ENCODE assay signal across 28 cellular contexts in genomic region chr17:319266-319665, GRCh38. TPM values are rescaled to one million over a fixed set of nuclear protein-coding genes. Genes with fewer than 3 reads are reported as not detected.
DNase-seq lines count a peak whose midpoint lies in the region; ATAC-seq and TF ChIP-seq lines count a peak whose summit lies in the region.
"Had no signal": no experiment of that assay in that cellular context is flagged by ENCODE, and none has a peak within 500 bp of the region (broad histone marks: within the 10 kb centered on the region; RNA-seq: fewer than 3 reads in every experiment).

No MANE protein-coding gene starts in this region.

- peaks cover 4% of the 10 kb centered on the region for H3K36me3 Mint-ChIP-seq in chondrocyte (ENCODE audit: low read depth)

- H3K9me3 Mint-ChIP-seq in chondrocyte (ENCODE audit: low read depth) = peaks cover 4% of the 10 kb centered on the region

- intact Hi-C loops in left lung (cut with DNase I) = no loop called here
- intact Hi-C loops in mucosa of descending colon (cut with DNase I, micrococcal nuclease) = no loop called here
- intact Hi-C loops in spleen (cut with DNase I; ENCODE audit: low total_unique reads) = no loop called here

- H3K36me3 ChIP-seq in left lung (peaks cover 0 to 24% of the 10 kb centered on the region in 2 donors), mucosa of descending colon (ENCODE audit: low read depth) (no peaks in the 10 kb centered on the region), spleen (peaks cover 0 to 38% (median 7%) of the 10 kb centered on the region in 6 donors), WERI-Rb-1 (peaks cover 13% of the 10 kb centered on the region)
- H3K36me3 ChIP-seq: HAP-1 had no signal

- H3K4me1 ChIP-seq in left lung (no peaks in the 10 kb centered on the region), mucosa of descending colon (ENCODE audit: low read depth) (no peaks in the 10 kb centered on the region), spleen (no peaks in the 10 kb centered on the region)
- H3K4me1 ChIP-seq: A549, HAP-1 had no signal

- peaks cover 13% of the 10 kb centered on the region for H3K27me3 Mint-ChIP-seq in chondrocyte (ENCODE audit: low read depth)
- H3K27me3 Mint-ChIP-seq: CD4-positive, alpha-beta memory T cell had no signal

- H3K27me3 ChIP-seq in left lung (no peaks in the 10 kb centered on the region), spleen (replicated peaks in 1 of 7) (no peaks in the 10 kb centered on the region), WERI-Rb-1 (ENCODE audit: insufficient read depth, low read depth, severe bottlenecking) (no peaks in the 10 kb centered on the region)

- no peak for ATAC-seq in left lung
- ATAC-seq in mucosa of descending colon = no peak
- ATAC-seq: A549, GM23338, PC-3 had no signal

- H3K9me3 ChIP-seq in left lung = no peaks in the 10 kb centered on the region
- H3K9me3 ChIP-seq in mucosa of descending colon = no peaks in the 10 kb centered on the region
- no peaks in the 10 kb centered on the region for H3K9me3 ChIP-seq in spleen
- H3K9me3 ChIP-seq in WERI-Rb-1 (ENCODE audit: severe bottlenecking) = no peaks in the 10 kb centered on the region
- H3K9me3 ChIP-seq: HAP-1 had no signal

- H3K27ac ChIP-seq in left lung = no peak overlapping the region
- H3K27ac ChIP-seq in spleen = no peak overlapping the region
- H3K27ac ChIP-seq in WERI-Rb-1 = no peak overlapping the region
- H3K27ac ChIP-seq: A549, SK-N-MC had no signal

- no peak overlapping the region for H3K4me3 ChIP-seq in left lung
- no peak overlapping the region for H3K4me3 ChIP-seq in mucosa of descending colon
- no peak overlapping the region for H3K4me3 ChIP-seq in spleen
- no peak overlapping the region for H3K4me3 ChIP-seq in WERI-Rb-1 (ENCODE audit: low read depth, low read length)
- H3K4me3 ChIP-seq: A549, GM23338, HAP-1, SK-N-MC had no signal

- WGBS in spleen, 5 donors = 95 to 96% (median 95%) methylated on average over 12 of the region's 12 CpGs

- no peak for TF ChIP-seq POLR2A in spleen (IDR thresholded peaks at IDR 0.05)

- no peak for TF ChIP-seq CTCF in chondrocyte (IDR thresholded peaks at IDR 0.05)
- TF ChIP-seq CTCF in left lung (IDR thresholded peaks at IDR 0.05) = no peak
- TF ChIP-seq CTCF in mucosa of descending colon (IDR thresholded peaks at IDR 0.05) = no peak
- no peak for TF ChIP-seq CTCF in spleen (IDR thresholded peaks at IDR 0.05 in 8 of 11, conservative IDR thresholded peaks at IDR 0.05 in 3 of 11)
- no peak for TF ChIP-seq CTCF in WERI-Rb-1 (IDR thresholded peaks at IDR 0.05; ENCODE audit: low read depth, low read length)

- H3K27ac Mint-ChIP-seq in chondrocyte (ENCODE audit: unreplicated experiment) = no peak overlapping the region
- H3K27ac Mint-ChIP-seq: GM23338, HFFc6 had no signal

- DNase-seq in chondrocyte (ENCODE audit: low spot score) = peak; percentile 63
- DNase-seq in left lung = peak; percentile 18 to 53
- peak in 2 of 3 donors; percentile 11 to 30 for DNase-seq in mucosa of descending colon
- peak; percentile 41 for DNase-seq in spleen
- no peak for DNase-seq in dedifferentiated amniotic fluid mesenchymal stem cell (ENCODE audit: extremely low spot score)
- DNase-seq in occipital lobe (lab: John Stamatoyannopoulos, UW) = no peak
- no peak for DNase-seq in WERI-Rb-1
- DNase-seq: C1 segment of cervical spinal cord; CD4-positive, alpha-beta memory T cell; COR-L47; DMS53; HFFc6; KBM-7; MV-4-11; NCI-H1105; NCI-H1436 treated with DMSO at 0.1 percent for 48 hours; NCI-H187 treated with DMSO at 0.1 percent for 48 hours; NCI-H2107; NCI-H446; NCI-H524 treated with DMSO at 0.1 percent for 48 hours; NCI-H774; NK-92 treated with Interleukin-12 subunit alpha and Interleukin-12 subunit beta, amount 100 ng/mL, for 24 hours; SHP77 treated with DMSO at 0.1 percent for 48 hours had no signal

- no peak overlapping the region for H3K4me3 Mint-ChIP-seq in chondrocyte (ENCODE audit: unreplicated experiment)
- H3K4me3 Mint-ChIP-seq: CD4-positive, alpha-beta memory T cell; GM23338; HFFc6 had no signal

- no peaks in the 10 kb centered on the region for H3K4me1 Mint-ChIP-seq in chondrocyte (ENCODE audit: low read depth)

RNA-seq across cellular contexts. Expression of gene RPH3AL, which starts 33.3 kb away (rescaled TPM):
- 3.4 to 4.1 TPM (median 4.0 TPM) in 3 replicates for total RNA-seq in chondrocyte
- 10 to 100 TPM; 44.7 to 57.1 TPM for total RNA-seq in left lung
- 10 to 100 TPM; 24.0 to 44.1 (median 36.7) TPM for total RNA-seq in mucosa of descending colon
- total RNA-seq in spleen = 100 to 1,000 TPM in 1 of 7 donors, 10 to 100 TPM in 6; 44.2 to 182 (median 58.6) TPM
- polyA plus RNA-seq in spleen = 10 to 100 TPM in 1 of 3 donors, 1 to 10 TPM in 2; 4.8 to 27.1 (median 7.4) TPM
- 1.1 TPM for total RNA-seq in occipital lobe

Comparison
In these comparisons a context has a peak if more than half of its experiments do, and no peak if none do; other contexts are left out.
1. DNase-seq: peak in chondrocyte (single experiment), left lung (2 of 2), mucosa of descending colon (2 of 3) and spleen (single experiment); none in dedifferentiated amniotic fluid mesenchymal stem cell (single experiment), occipital lobe (single experiment) and WERI-Rb-1 (single experiment).